ENCODE assay signal across 1 cellular context in the genomic region with DNA sequence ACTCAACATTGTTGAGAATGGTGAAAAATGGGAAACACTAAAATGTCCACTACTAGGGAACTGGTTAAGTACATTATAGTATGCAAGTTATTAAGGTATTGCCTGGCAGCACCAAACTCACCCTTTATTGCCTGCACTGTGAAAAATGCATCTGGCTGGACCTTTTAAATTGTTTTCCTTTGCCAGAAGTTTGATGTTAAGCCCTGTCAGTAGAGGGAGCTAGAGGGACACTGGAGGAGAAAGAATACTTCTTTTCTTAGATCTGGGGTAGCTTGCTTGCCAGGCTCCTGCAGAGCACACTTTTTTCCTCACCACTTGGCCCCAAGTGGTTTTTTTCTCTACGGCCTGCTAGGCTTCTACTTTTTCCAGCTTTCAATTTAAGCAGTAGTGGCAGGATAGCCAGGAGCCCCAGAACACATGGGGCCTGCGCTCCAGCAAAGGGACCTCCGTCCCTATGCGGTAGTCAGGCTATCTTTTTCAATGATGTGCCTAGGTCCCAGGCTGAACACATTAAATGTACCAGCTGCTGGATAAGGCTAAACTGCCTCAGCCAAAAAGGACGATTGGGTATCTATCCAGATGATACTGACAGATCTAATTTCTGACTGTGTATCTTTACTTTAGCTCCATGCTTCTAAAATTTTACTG.
TF ChIP-seq lines count a peak whose summit lies in the region.

No MANE protein-coding gene starts in this region.

TF ChIP-seq in IMR-90, 13 proteins besides CTCF, POLR2A, EP300 and RAD21:
- no peak for TF ChIP-seq NFE2L2 (IDR thresholded peaks at IDR 0.05; ENCODE audit: low read depth, low read length)
- TF ChIP-seq SMC3 (IDR thresholded peaks at IDR 0.05; ENCODE audit: low read depth, low read length), result peak; percentile 38; the same call in 1 of the 2 replicates
